20 cellular contexts compared by ENCODE assay signal in genomic region chr11:125370561-125371389, GRCh38.
DNase-seq lines count a peak whose midpoint lies in the region; ATAC-seq, FAIRE-seq and TF ChIP-seq lines count a peak whose summit lies in the region.
"Had no signal": no experiment of that assay in that cellular context is flagged by ENCODE, and none has a peak within 500 bp of the region (broad histone marks: within the 10 kb centered on the region; RNA-seq: fewer than 3 reads in every experiment).

No MANE protein-coding gene starts in this region.

- H3K4me1 ChIP-seq in ES-I3 (ENCODE audit: insufficient read depth, low read length), result peaks cover 33% of the 10 kb centered on the region
- H3K4me1 ChIP-seq in endodermal cell (ENCODE audit: control insufficient read depth, insufficient read depth, low read length), result peaks cover 34% of the 10 kb centered on the region
- peaks cover 15 to 21% of the 10 kb centered on the region in 2 donors for H3K4me1 ChIP-seq in neuronal stem cell (ENCODE audit: control insufficient read depth in 2 of 2, insufficient read depth in 1 of 2, low read depth in 1 of 2, low read length in 2 of 2)
- H3K4me1 ChIP-seq in pancreas, result no peaks in the 10 kb centered on the region

- H2AFZ ChIP-seq in neuronal stem cell (ENCODE audit: low read length), result no peak overlapping the region

- H4K8ac ChIP-seq in neuronal stem cell (ENCODE audit: low read depth, low read length), result no peak overlapping the region

- no peak for FAIRE-seq in pancreas (lab: Jason Lieb, UNC)
- FAIRE-seq: endometrium, HepG2 had no signal

- no peaks in the 10 kb centered on the region for H3K36me3 Mint-ChIP-seq in endodermal cell (ENCODE audit: low read depth)
- H3K36me3 Mint-ChIP-seq: CD8-positive, alpha-beta T cell had no signal

- no peaks in the 10 kb centered on the region for H3K27me3 ChIP-seq in endodermal cell (ENCODE audit: control insufficient read depth, insufficient read depth, low read length, poor library complexity, severe bottlenecking)
- H3K27me3 ChIP-seq in neuronal stem cell (ENCODE audit: control insufficient read depth in 3 of 3, insufficient read depth in 3 of 3, low read depth in 1 of 3, low read length in 3 of 3), result peaks cover 0 to 4% (median 0%) of the 10 kb centered on the region in 3 experiments
- no peaks in the 10 kb centered on the region for H3K27me3 ChIP-seq in pancreas
- H3K27me3 ChIP-seq: vagina had no signal

- H3K18ac ChIP-seq in neuronal stem cell (ENCODE audit: low read length), result peak overlapping the region; percentile 88

- H3K36me3 ChIP-seq in ES-I3 (ENCODE audit: insufficient read depth, low read length) (no peaks in the 10 kb centered on the region), endodermal cell (ENCODE audit: control insufficient read depth, insufficient read depth, low read length) (no peaks in the 10 kb centered on the region), neuronal stem cell (replicated peaks in 1 of 2; ENCODE audit: control insufficient read depth in 2 of 2, insufficient read depth in 2 of 2, low read length in 2 of 2) (peaks cover 2 to 71% of the 10 kb centered on the region in 2 donors), pancreas (no peaks in the 10 kb centered on the region)
- H3K36me3 ChIP-seq: neutrophil, vagina had no signal

- H3K23ac ChIP-seq in neuronal stem cell (ENCODE audit: low read depth, low read length, poor library complexity), result no peak overlapping the region

- H2BK5ac ChIP-seq in neuronal stem cell (ENCODE audit: low read length), result no peak overlapping the region

- H2AK5ac ChIP-seq in neuronal stem cell (ENCODE audit: low read depth, low read length), result peak overlapping the region; percentile 16

- no peak overlapping the region for H2BK15ac ChIP-seq in neuronal stem cell (ENCODE audit: low read length)

- no peaks in the 10 kb centered on the region for H3K9me3 Mint-ChIP-seq in endodermal cell
- H3K9me3 Mint-ChIP-seq: CD8-positive, alpha-beta T cell had no signal

- peaks cover 55% of the 10 kb centered on the region for H3K4me1 Mint-ChIP-seq in endodermal cell

- ATAC-seq in pancreas, result no peak
- ATAC-seq in GM19397 (IDR thresholded peaks at IDR 0.05; ENCODE audit: unreplicated experiment), result no peak
- ATAC-seq: CD8-positive, alpha-beta T cell; heart right ventricle; HepG2; sciatic nerve had no signal

- TF ChIP-seq CTCF in endodermal cell (conservative IDR thresholded peaks at IDR 0.05), result no peak
- TF ChIP-seq CTCF in pancreas (IDR thresholded peaks at IDR 0.05), result no peak

- H3K27me3 Mint-ChIP-seq in endodermal cell (ENCODE audit: insufficient read depth), result peaks cover 29% of the 10 kb centered on the region

- WGBS in endodermal cell (ENCODE audit: insufficient coverage in 1 of 2, insufficient read length in 1 of 2), 2 experiments, result 24 to 45% methylated on average over 13 to 18 of the region's 18 CpGs
- WGBS in neuronal stem cell (ENCODE audit: extremely low coverage in 2 of 2, insufficient read length in 2 of 2, insufficient replicate concordance in 1 of 2), 2 donors, result no CpG with 5 or more reads among the region's 18 CpGs
- 79 to 82% methylated on average over 18 of the region's 18 CpGs for WGBS in pancreas, 2 donors

- H3K79me1 ChIP-seq in neuronal stem cell (ENCODE audit: low read depth, low read length), result no peaks in the 10 kb centered on the region

- H3K27ac ChIP-seq in endodermal cell (ENCODE audit: low read depth, low read length) (peak overlapping the region; percentile 55), neuronal stem cell (replicated peaks; ENCODE audit: low read length) (no peak overlapping the region), pancreas (no peak overlapping the region)
- H3K27ac ChIP-seq: heart right ventricle, neutrophil, vagina had no signal

- H2BK12ac ChIP-seq in neuronal stem cell (ENCODE audit: low read length), result no peak overlapping the region

- no peak overlapping the region for H3K14ac ChIP-seq in neuronal stem cell (ENCODE audit: low read length)

- peak overlapping the region; percentile 53 for H3K4me3 Mint-ChIP-seq in endodermal cell
- H3K4me3 Mint-ChIP-seq: CD8-positive, alpha-beta T cell had no signal

- peak overlapping the region; percentile 41 for H3K4me2 ChIP-seq in neuronal stem cell (ENCODE audit: insufficient read depth, low read length, poor library complexity, severe bottlenecking)

- peak overlapping the region; percentile 4 for H2BK120ac ChIP-seq in neuronal stem cell (ENCODE audit: low read depth, low read length)

- H3K4me3 ChIP-seq in endodermal cell (ENCODE audit: low read length) (peak overlapping the region; percentile 7), neuronal stem cell (ENCODE audit: low read length in 2 of 2) (no peak overlapping the region), pancreas (no peak overlapping the region)
- H3K4me3 ChIP-seq: heart right ventricle, vagina had no signal

- peak; percentile 60 for DNase-seq in NCI-H524 treated with DMSO at 0.1 percent for 48 hours (lab: John Stamatoyannopoulos, UW)
- peak; percentile 81 for DNase-seq in endodermal cell
- no peak for DNase-seq in neuronal stem cell (ENCODE audit: low spot score)
- DNase-seq in pancreas, result no peak
- no peak for DNase-seq in DMS79 (lab: John Stamatoyannopoulos, UW)
- no peak for DNase-seq in AG08395 (ENCODE audit: low spot score)
- DNase-seq: activated CD4-positive, alpha-beta T cell treated with anti-CD3 and anti-CD28 coated beads, Interleukin-2, amount 50 U/mL, for 4 hours; activated naive CD4-positive, alpha-beta T cell; CD8-positive, alpha-beta T cell; heart right ventricle; NCI-H1694 treated with DMSO at 0.1 percent for 48 hours; NCI-H446 treated with DMSO at 0.1 percent for 48 hours; T-helper 1 cell had no signal

- no peak overlapping the region for H4K91ac ChIP-seq in neuronal stem cell (ENCODE audit: low read depth, low read length, poor library complexity)

- H3K9ac ChIP-seq in ES-I3 (ENCODE audit: low read depth, low read length), result peak overlapping the region; percentile 39; the same call in 1 of the 2 replicates
- H3K9ac ChIP-seq in endodermal cell (ENCODE audit: extremely low read depth, low read length, poor library complexity, severe bottlenecking), result peak overlapping the region; percentile 28
- H3K9ac ChIP-seq in neuronal stem cell (ENCODE audit: low read depth, low read length, poor library complexity), result no peak overlapping the region

- no peak overlapping the region for H3K4ac ChIP-seq in neuronal stem cell (ENCODE audit: low read length)

- peak overlapping the region; percentile 97 for H3K27ac Mint-ChIP-seq in endodermal cell
- H3K27ac Mint-ChIP-seq: CD8-positive, alpha-beta T cell had no signal

- H3K9me3 ChIP-seq in ES-I3 (ENCODE audit: control insufficient read depth, insufficient read depth, low read length), result 0 out of 2 replicates have a peak, but pooled peaks cover 2% of the 10 kb centered on the region
- no peaks in the 10 kb centered on the region for H3K9me3 ChIP-seq in endodermal cell (ENCODE audit: control insufficient read depth, low read length)
- H3K9me3 ChIP-seq in neuronal stem cell (replicated peaks in 1 of 2; ENCODE audit: control insufficient read depth in 2 of 2, insufficient read depth in 1 of 2, low read depth in 1 of 2, low read length in 2 of 2), result peaks cover 0 to 1% of the 10 kb centered on the region in 2 donors
- H3K9me3 ChIP-seq in pancreas, result no peaks in the 10 kb centered on the region
- H3K9me3 ChIP-seq: heart right ventricle, neutrophil, vagina had no signal

- intact Hi-C loops in pancreas (cut with DNase I), result no loop called here

Comparison
In these comparisons a context has a peak if more than half of its experiments do, and no peak if none do; other contexts are left out.
1. DNase-seq: peak in NCI-H524 treated with DMSO at 0.1 percent for 48 hours (single experiment) and endodermal cell (single experiment); none in neuronal stem cell (single experiment), pancreas (0 of 6), DMS79 (single experiment) and AG08395 (single experiment).